Comparison of ENCODE assay signal across 8 cellular contexts in genomic region chr9:132671620-132672412, GRCh38. TPM values are rescaled to one million over a fixed set of nuclear protein-coding genes. Genes with fewer than 3 reads are reported as not detected.
DNase-seq lines count a peak whose midpoint lies in the region; ATAC-seq and TF ChIP-seq lines count a peak whose summit lies in the region.

No MANE protein-coding gene starts in this region.

- peak overlapping the region; percentile 91 for H3K27ac Mint-ChIP-seq in natural killer cell

- H4K20me1 ChIP-seq in BLaER1 treated with 17β-estradiol and CSF1 and Interleukin-3, amounts not matched to agents 10 nM and 100 nM, result peaks cover 38 to 82% (median 60%) of the 10 kb centered on the region in 11 experiments; a peak in 21 of 22 replicates

- H3K4me1 ChIP-seq in BLaER1 treated with 17β-estradiol and CSF1 and Interleukin-3, amounts not matched to agents 10 nM and 100 nM, result peaks cover 31 to 58% (median 40%) of the 10 kb centered on the region in 10 experiments

- H3K27me3 Mint-ChIP-seq in natural killer cell (ENCODE audit: low read depth in 2 of 2), result no peaks in the 10 kb centered on the region

- H3K4me3 Mint-ChIP-seq in natural killer cell, result peak overlapping the region; percentile 92

- H3K36me3 Mint-ChIP-seq in natural killer cell, result no peaks in the 10 kb centered on the region

- peak overlapping the region; percentile 84 to 99 (median 92) for H3K4me3 ChIP-seq in BLaER1 treated with 17β-estradiol and CSF1 and Interleukin-3, amounts not matched to agents 10 nM and 100 nM
- peak overlapping the region; percentile 95 to 96 for H3K4me3 ChIP-seq in cardiac fibroblast (replicated peaks in 1 of 2; ENCODE audit: low read depth in 2 of 2, low read length in 2 of 2)

- peak overlapping the region; percentile 82 to 99 (median 88) for H3K4me2 ChIP-seq in BLaER1 treated with 17β-estradiol and CSF1 and Interleukin-3, amounts not matched to agents 10 nM and 100 nM

- H3K9me3 Mint-ChIP-seq in natural killer cell, result no peaks in the 10 kb centered on the region

- H3K4me1 Mint-ChIP-seq in natural killer cell, result peaks cover 42 to 46% of the 10 kb centered on the region in 2 donors

- H3K27ac ChIP-seq in BLaER1 treated with 17β-estradiol and CSF1 and Interleukin-3, amounts not matched to agents 10 nM and 100 nM, result peak overlapping the region in 9 of 11 experiments; percentile 91 to 99 (median 94); a peak in 18 of 22 replicates
- peak overlapping the region; percentile 86 for H3K27ac ChIP-seq in KOPT-K1 (ENCODE audit: low read depth, low read length, poor library complexity, severe bottlenecking)

- H3K9me3 ChIP-seq in BLaER1 treated with 17β-estradiol and CSF1 and Interleukin-3, amounts not matched to agents 10 nM and 100 nM (replicated peaks in 1 of 11), result no peaks in the 10 kb centered on the region
- H3K9me3 ChIP-seq in KOPT-K1 (ENCODE audit: insufficient read depth, low read length, poor library complexity, severe bottlenecking), result no peaks in the 10 kb centered on the region

- no peaks in the 10 kb centered on the region for H3K27me3 ChIP-seq in BLaER1 treated with 17β-estradiol and CSF1 and Interleukin-3, amounts not matched to agents 10 nM and 100 nM

- TF ChIP-seq CTCF in cardiac fibroblast (IDR thresholded peaks at IDR 0.05; ENCODE audit: low read depth, low read length) (no peak), natural killer cell (IDR thresholded peaks at IDR 0.05) (no peak)

- peak overlapping the region; percentile 90 to 98 (median 94); a peak in 21 of 22 replicates for H3K9ac ChIP-seq in BLaER1 treated with 17β-estradiol and CSF1 and Interleukin-3, amounts not matched to agents 10 nM and 100 nM

- DNase-seq in cardiac fibroblast (ENCODE audit: low read depth in 2 of 2), result peak in 1 of 2 donors; percentile 19
- DNase-seq in natural killer cell, result no peak
- DNase-seq in NK-92 treated with Interleukin-12 subunit alpha and Interleukin-12 subunit beta, amount 100 ng/mL, for 24 hours (lab: John Stamatoyannopoulos, UW), result no peak
- no peak for DNase-seq in NCI-H1694 treated with DMSO at 0.1 percent for 48 hours (lab: John Stamatoyannopoulos, UW)
- DNase-seq in KG1 (lab: John Stamatoyannopoulos, UW), result no peak

- H3K36me3 ChIP-seq in BLaER1 treated with 17β-estradiol and CSF1 and Interleukin-3, amounts not matched to agents 10 nM and 100 nM, result peaks cover 0 to 41% (median 19%) of the 10 kb centered on the region in 11 experiments; a peak in 13 of 22 replicates
- peaks cover 9% of the 10 kb centered on the region; the same call in 1 of the 2 replicates for H3K36me3 ChIP-seq in KOPT-K1 (ENCODE audit: insufficient read depth, low read length)

- intact Hi-C loops in natural killer cell (cut with micrococcal nuclease), result loop anchor here (5.0 to 10.0 kb wide), 3 partner anchors 130 to 257 kb away; partner anchors contain the start of gene CFAP77

- no peak for ATAC-seq in natural killer cell
- ATAC-seq in HG02588 (IDR thresholded peaks at IDR 0.05; ENCODE audit: unreplicated experiment), result no peak

RNA-seq across cellular contexts. Expression of gene GTF3C4, which starts 1.6 kb away (rescaled TPM):
- total RNA-seq in natural killer cell, result 10 to 100 TPM; 11.0 to 12.7 (median 12.6) TPM

RNA-seq across cellular contexts. Expression of gene DDX31, which starts 2.0 kb away (rescaled TPM):
- 10 to 100 TPM in 2 of 3 donors, 1 to 10 TPM in 1; 6.5 to 12.2 (median 11.5) TPM for total RNA-seq in natural killer cell
